ENCODE assay signal across 25 cellular contexts in genomic region chr10:33091186-33091585, GRCh38.
"Had no signal": no experiment of that assay in that cellular context is flagged by ENCODE, and none has a peak within 500 bp of the region (broad histone marks: within the 10 kb centered on the region; RNA-seq: fewer than 3 reads in every experiment).

No MANE protein-coding gene starts in this region.

- H3K4me3 ChIP-seq: coronary artery, dorsolateral prefrontal cortex, gastroesophageal sphincter had no signal

- H3K27me3 ChIP-seq: brain microvascular endothelial cell, gastroesophageal sphincter had no signal

- H3K27ac ChIP-seq: brain microvascular endothelial cell, coronary artery, dorsolateral prefrontal cortex, gastroesophageal sphincter had no signal

- DNase-seq: activated CD4-positive, alpha-beta T cell treated with anti-CD3 and anti-CD28 coated beads for 4 hours; activated CD4-positive, alpha-beta T cell treated with anti-CD3 and anti-CD28 coated beads, Interleukin-2, amount 10 ng/mL, durations not matched to agents 7 days and 5 days; activated CD4-positive, alpha-beta T cell treated with anti-CD3 and anti-CD28 coated beads, Interleukin-2, amount 50 U/mL, for 48 hours; activated CD4-positive, CD25-positive, alpha-beta regulatory T cell; activated CD4-positive, CD25-positive, alpha-beta regulatory T cell treated with anti-CD3 and anti-CD28 coated beads, Interleukin-2, amount 50 U/mL, for 72 hours; activated CD8-positive, alpha-beta memory T cell treated with anti-CD3 and anti-CD28 coated beads for 24 hours; activated CD8-positive, alpha-beta T cell treated with anti-CD3 and anti-CD28 coated beads for 36 hours; activated effector memory CD4-positive, alpha-beta T cell treated with Interleukin-2 at 50 U/mL for 16 hours; activated gamma-delta T cell treated with Interleukin-2 at 50 U/mL for 16 hours; activated naive CD4-positive, alpha-beta T cell treated with anti-CD3 and anti-CD28 coated beads, Interleukin-2, amount 50 U/mL, for 16 hours; activated naive CD4-positive, alpha-beta T cell treated with Interleukin-2 at 50 U/mL for 16 hours; activated T-cell treated with anti-CD3 and anti-CD28 coated beads, Interleukin-2, amount 50 U/mL, for 4 hours; amniotic stem cell; anterior cingulate cortex; brain microvascular endothelial cell; dorsolateral prefrontal cortex; effector memory CD4-positive, alpha-beta T cell; endodermal cell; foreskin melanocyte; head of caudate nucleus; T-helper 1 cell; T-helper 17 cell; T1000 had no signal

- H3K9me3 ChIP-seq: gastroesophageal sphincter had no signal

- H3K36me3 ChIP-seq: brain microvascular endothelial cell, gastroesophageal sphincter had no signal

- H3K4me1 ChIP-seq: gastroesophageal sphincter had no signal
